Comparison of ENCODE assay signal across 18 cellular contexts in genomic region chr7:134941947-134942346, GRCh38. TPM values are rescaled to one million over a fixed set of nuclear protein-coding genes. Genes with fewer than 3 reads are reported as not detected.
A peak's percentile ranks its signal among the peaks of the same experiment; 100 is the strongest.
DNase-seq lines count a peak whose midpoint lies in the region; ATAC-seq, FAIRE-seq and TF ChIP-seq lines count a peak whose summit lies in the region.
"Had no signal": no experiment of that assay in that cellular context is flagged by ENCODE, and none has a peak within 500 bp of the region (broad histone marks: within the 10 kb centered on the region; RNA-seq: fewer than 3 reads in every experiment).

No MANE protein-coding gene starts in this region.

- no peak for FAIRE-seq in endothelial cell of umbilical vein (lab: Jason Lieb, UNC)
- FAIRE-seq: bronchial epithelial cell had no signal

- no peaks in the 10 kb centered on the region for H3K27me3 Mint-ChIP-seq in activated T-cell treated with anti-CD3 and anti-CD28 coated beads, Interleukin-2, amount 50 U/mL, for 4 hours (ENCODE audit: low read depth)

- no peaks in the 10 kb centered on the region for H4K20me1 ChIP-seq in endothelial cell of umbilical vein (replicated peaks; ENCODE audit: control insufficient read depth, extremely low read depth, insufficient read depth, low read length)
- H4K20me1 ChIP-seq: BLaER1 treated with 17β-estradiol and CSF1 and Interleukin-3, amounts not matched to agents 10 nM and 100 nM had no signal

- POLR2A ChIA-PET in endothelial cell of umbilical vein (lab: Charles Lee), result no interaction called here

- no peaks in the 10 kb centered on the region for H3K9me3 ChIP-seq in RWPE2 (ENCODE audit: severe bottlenecking)
- H3K9me3 ChIP-seq in endothelial cell of umbilical vein (replicated peaks; ENCODE audit: control insufficient read depth, insufficient read depth, low read length), result no peaks in the 10 kb centered on the region
- no peaks in the 10 kb centered on the region for H3K9me3 ChIP-seq in muscle layer of duodenum (ENCODE audit: control insufficient read depth in 1 of 2, low read length in 2 of 2)
- no peaks in the 10 kb centered on the region for H3K9me3 ChIP-seq in transverse colon
- H3K9me3 ChIP-seq: BLaER1 treated with 17β-estradiol and CSF1 and Interleukin-3, amounts not matched to agents 10 nM and 100 nM had no signal

- no peak for TF ChIP-seq EP300 in transverse colon (IDR thresholded peaks at IDR 0.05; ENCODE audit: low read depth)

- H3K4me1 ChIP-seq in RWPE2 (ENCODE audit: insufficient read depth, poor library complexity, severe bottlenecking) (peaks cover 10% of the 10 kb centered on the region), endothelial cell of umbilical vein (ENCODE audit: control insufficient read depth, extremely low read depth, insufficient read depth, low read length) (peaks cover 11% of the 10 kb centered on the region), muscle layer of duodenum (ENCODE audit: control insufficient read depth in 1 of 2, insufficient read depth in 2 of 2, low read length in 2 of 2) (peaks cover 0 to 14% of the 10 kb centered on the region in 2 donors), transverse colon (peaks cover 0 to 5% (median 0%) of the 10 kb centered on the region in 4 donors)

- H3K27me3 ChIP-seq in RWPE2 (ENCODE audit: insufficient read depth, poor library complexity, severe bottlenecking) (no peaks in the 10 kb centered on the region), endothelial cell of umbilical vein (ENCODE audit: control insufficient read depth in 2 of 2, insufficient read depth in 2 of 2, low read length in 2 of 2) (no peaks in the 10 kb centered on the region), muscle layer of duodenum (ENCODE audit: low read depth, low read length) (no peaks in the 10 kb centered on the region), transverse colon (no peaks in the 10 kb centered on the region)
- H3K27me3 ChIP-seq: BLaER1 treated with 17β-estradiol and CSF1 and Interleukin-3, amounts not matched to agents 10 nM and 100 nM had no signal

- peak overlapping the region; percentile 48 for H3K27ac ChIP-seq in RWPE2 (ENCODE audit: poor library complexity, severe bottlenecking)
- peak overlapping the region; percentile 67 for H3K27ac ChIP-seq in endothelial cell of umbilical vein (ENCODE audit: insufficient read depth, low read depth, low read length)
- H3K27ac ChIP-seq in muscle layer of duodenum (ENCODE audit: low read length), result peak overlapping the region; percentile 46
- H3K27ac ChIP-seq in transverse colon, result peak overlapping the region; percentile 16 to 51 (median 48)

- no peaks in the 10 kb centered on the region for H3K9me1 ChIP-seq in endothelial cell of umbilical vein (replicated peaks; ENCODE audit: control insufficient read depth, extremely low read depth, insufficient read depth, low read length)

- no peaks in the 10 kb centered on the region for H3K79me2 ChIP-seq in endothelial cell of umbilical vein (ENCODE audit: control insufficient read depth, insufficient read depth, low read length)

- CTCF ChIA-PET in endothelial cell of umbilical vein (lab: Charles Lee), result interaction anchor here (1.3 to 1.5 kb wide), 2 partner anchors 16 to 252 kb away, joined by 4 to 5 read pairs; no protein-coding TSS in a partner anchor

- TF ChIP-seq CTCF in RWPE2 (IDR thresholded peaks at IDR 0.05; ENCODE audit: poor library complexity, severe bottlenecking) (no peak), endothelial cell of umbilical vein (IDR thresholded peaks at IDR 0.05; ENCODE audit: extremely low read depth in 1 of 2, insufficient read depth in 1 of 2, low read depth in 1 of 2, low read length in 2 of 2) (no peak), transverse colon (IDR thresholded peaks at IDR 0.05) (no peak)

- dilution Hi-C loops in endothelial cell of umbilical vein (cut with MboI; ENCODE audit: extremely low pct_ligation_motif_present, low sequenced_read_pairs), result no loop called here

- peaks cover 14% of the 10 kb centered on the region for H3K4me1 Mint-ChIP-seq in activated T-cell treated with anti-CD3 and anti-CD28 coated beads, Interleukin-2, amount 50 U/mL, for 4 hours (ENCODE audit: low read depth)
- H3K4me1 Mint-ChIP-seq: stimulated activated memory B cell treated with anti-CD40 and anti-IgM and Interleukin-4, amounts not matched to agents 10 μg/mL and 1 μg/mL and 100 μg/mL, for 72 hours had no signal

- no peaks in the 10 kb centered on the region for H3K36me3 Mint-ChIP-seq in activated T-cell treated with anti-CD3 and anti-CD28 coated beads, Interleukin-2, amount 50 U/mL, for 4 hours (ENCODE audit: insufficient read depth)
- H3K36me3 Mint-ChIP-seq: stimulated activated memory B cell treated with anti-CD40 and anti-IgM and Interleukin-4, amounts not matched to agents 10 μg/mL and 1 μg/mL and 100 μg/mL, for 72 hours had no signal

- DNase-seq in RWPE2 (ENCODE audit: low spot score) (no peak), endothelial cell of umbilical vein (ENCODE audit: low read depth, low spot score) (no peak), transverse colon (no peak)
- no peak for DNase-seq in activated T-cell treated with anti-CD3 and anti-CD28 coated beads, Interleukin-2, amount 50 U/mL, for 4 hours
- DNase-seq: activated CD4-positive, alpha-beta T cell treated with anti-CD3 and anti-CD28 coated beads for 48 hours; activated naive CD4-positive, alpha-beta T cell treated with anti-CD3 and anti-CD28 coated beads for 36 hours; DND-41; effector CD4-positive, alpha-beta T cell; NCI-H1694; SIG-M5 had no signal

- BruUV-seq in endothelial cell of umbilical vein (replicated peaks; lab: Mats Ljungman, UMichigan), result no TSS peak

- no peaks in the 10 kb centered on the region for H3K9me3 Mint-ChIP-seq in activated T-cell treated with anti-CD3 and anti-CD28 coated beads, Interleukin-2, amount 50 U/mL, for 4 hours
- H3K9me3 Mint-ChIP-seq: activated naive CD4-positive, alpha-beta T cell treated with anti-CD3 and anti-CD28 coated beads for 36 hours; neural crest cell; stimulated activated memory B cell treated with anti-CD40 and anti-IgM and Interleukin-4, amounts not matched to agents 10 μg/mL and 1 μg/mL and 100 μg/mL, for 72 hours had no signal

- TF ChIP-seq POLR2A in endothelial cell of umbilical vein (IDR thresholded peaks at IDR 0.05; ENCODE audit: low read depth, low read length), result no peak
- no peak for TF ChIP-seq POLR2A in transverse colon (IDR thresholded peaks at IDR 0.05)

- no peak for ATAC-seq in RWPE2 (ENCODE audit: low read depth)
- no peak for ATAC-seq in GM21737 (IDR thresholded peaks at IDR 0.05; ENCODE audit: unreplicated experiment)
- no peak for ATAC-seq in activated T-cell treated with anti-CD3 and anti-CD28 coated beads, Interleukin-2, amount 50 U/mL, for 4 hours
- ATAC-seq in GM21619 (IDR thresholded peaks at IDR 0.05; ENCODE audit: unreplicated experiment), result no peak
- ATAC-seq: stimulated activated memory B cell treated with anti-CD40 and anti-IgM and Interleukin-4, amounts not matched to agents 10 μg/mL and 1 μg/mL and 100 μg/mL, for 72 hours had no signal

- no peak overlapping the region for H3K4me2 ChIP-seq in endothelial cell of umbilical vein (ENCODE audit: insufficient read depth, low read length)

- intact Hi-C loops in endothelial cell of umbilical vein (cut with micrococcal nuclease), result loop anchor here (2.0 to 5.0 kb wide), 3 partner anchors 75 to 220 kb away; partner anchors contain the start of gene CALD1
- intact Hi-C loops in transverse colon (cut with DNase I; ENCODE audit: low total_unique reads), result loop anchor here (10.0 kb wide), 1 partner anchor 247 kb away; no protein-coding TSS in a partner anchor

- H3K4me3 Mint-ChIP-seq in activated T-cell treated with anti-CD3 and anti-CD28 coated beads, Interleukin-2, amount 50 U/mL, for 4 hours, result no peak overlapping the region
- H3K4me3 Mint-ChIP-seq: activated naive CD4-positive, alpha-beta T cell treated with anti-CD3 and anti-CD28 coated beads for 36 hours; neural crest cell; stimulated activated memory B cell treated with anti-CD40 and anti-IgM and Interleukin-4, amounts not matched to agents 10 μg/mL and 1 μg/mL and 100 μg/mL, for 72 hours had no signal

- H2AFZ ChIP-seq in endothelial cell of umbilical vein (ENCODE audit: low read depth, low read length), result no peak overlapping the region

- in situ Hi-C loops in transverse colon (cut with MboI; ENCODE audit: low pct_ligation_motif_present in 1 of 4, low pct_unique_long_range_greater_than_20kb in 1 of 4, low sequenced_read_pairs in 3 of 4), result no loop called here

- H3K36me3 ChIP-seq in RWPE2 (ENCODE audit: low read depth), result peaks cover 40% of the 10 kb centered on the region
- peaks cover 12 to 22% of the 10 kb centered on the region in 2 experiments for H3K36me3 ChIP-seq in endothelial cell of umbilical vein (ENCODE audit: control insufficient read depth in 2 of 2, extremely low read depth in 1 of 2, insufficient read depth in 2 of 2, low read length in 2 of 2)
- H3K36me3 ChIP-seq in muscle layer of duodenum (ENCODE audit: control insufficient read depth in 1 of 2, insufficient read depth in 2 of 2, low read length in 2 of 2), result peaks cover 21 to 43% of the 10 kb centered on the region in 2 donors
- peaks cover 0 to 5% (median 2%) of the 10 kb centered on the region in 4 donors for H3K36me3 ChIP-seq in transverse colon

- H3K4me3 ChIP-seq in RWPE2 (ENCODE audit: severe bottlenecking) (no peak overlapping the region), endothelial cell of umbilical vein (replicated peaks in 1 of 3; ENCODE audit: insufficient read depth in 1 of 3, low read depth in 1 of 3, low read length in 3 of 3) (no peak overlapping the region), muscle layer of duodenum (ENCODE audit: low read depth in 1 of 2, low read length in 2 of 2) (no peak overlapping the region), transverse colon (no peak overlapping the region)
- H3K4me3 ChIP-seq: BLaER1 treated with 17β-estradiol and CSF1 and Interleukin-3, amounts not matched to agents 10 nM and 100 nM; lung had no signal

- WGBS in transverse colon (ENCODE audit: low coverage in 1 of 2), 2 donors, result 74 to 86% methylated on average over 4 to 5 of the region's 5 CpGs

- H3K9ac ChIP-seq in endothelial cell of umbilical vein (replicated peaks; ENCODE audit: extremely low read depth, insufficient read depth, low read length), result no peak overlapping the region

TF ChIP-seq in endothelial cell of umbilical vein, 7 proteins besides CTCF, POLR2A, EP300 and RAD21 (continues in another document):
- no peak for TF ChIP-seq POLR2AphosphoS5 (IDR thresholded peaks at IDR 0.05; ENCODE audit: insufficient read depth, low read depth, low read length)

RNA-seq across cellular contexts. Expression of gene AGBL3, which starts 44.4 kb away (rescaled TPM):
- total RNA-seq in endothelial cell of umbilical vein (3.2 and 3.4 TPM in 2 replicates), transverse colon (1 to 10 TPM in 2 of 4 donors, under 1 TPM in 1, not detected in 1; 0.41 to 2.6 (median 1.1) TPM)
- polyA plus RNA-seq in endothelial cell of umbilical vein, result 0.80 and 0.97 TPM in 2 replicates
- 0.81 and 1.2 TPM in 2 replicates for polyA plus RNA-seq in endothelial cell of umbilical vein (2011; cell fraction: cytosol; rRNA removed)
- 1.3 and 3.6 TPM in 2 replicates for polyA plus RNA-seq in endothelial cell of umbilical vein (2011; cell fraction: nucleus; rRNA removed)
- 0.74 and 0.76 TPM in 2 replicates for polyA plus RNA-seq in endothelial cell of umbilical vein (2012)
- polyA minus RNA-seq in endothelial cell of umbilical vein, result 2.2 and 2.5 TPM in 2 replicates
- polyA minus RNA-seq in endothelial cell of umbilical vein (2011; cell fraction: cytosol; rRNA and poly(A)+ RNA removed), result not detected
- 6.0 and 6.3 TPM in 2 replicates for polyA minus RNA-seq in endothelial cell of umbilical vein (2011; cell fraction: nucleus; rRNA and poly(A)+ RNA removed)
- total RNA-seq in activated T-cell treated with anti-CD3 and anti-CD28 coated beads, Interleukin-2, amount 50 U/mL, for 4 hours, result 1 to 10 TPM; 1.2 to 2.7 (median 2.1) TPM
